29 cellular contexts compared by ENCODE assay signal in the genomic region with DNA sequence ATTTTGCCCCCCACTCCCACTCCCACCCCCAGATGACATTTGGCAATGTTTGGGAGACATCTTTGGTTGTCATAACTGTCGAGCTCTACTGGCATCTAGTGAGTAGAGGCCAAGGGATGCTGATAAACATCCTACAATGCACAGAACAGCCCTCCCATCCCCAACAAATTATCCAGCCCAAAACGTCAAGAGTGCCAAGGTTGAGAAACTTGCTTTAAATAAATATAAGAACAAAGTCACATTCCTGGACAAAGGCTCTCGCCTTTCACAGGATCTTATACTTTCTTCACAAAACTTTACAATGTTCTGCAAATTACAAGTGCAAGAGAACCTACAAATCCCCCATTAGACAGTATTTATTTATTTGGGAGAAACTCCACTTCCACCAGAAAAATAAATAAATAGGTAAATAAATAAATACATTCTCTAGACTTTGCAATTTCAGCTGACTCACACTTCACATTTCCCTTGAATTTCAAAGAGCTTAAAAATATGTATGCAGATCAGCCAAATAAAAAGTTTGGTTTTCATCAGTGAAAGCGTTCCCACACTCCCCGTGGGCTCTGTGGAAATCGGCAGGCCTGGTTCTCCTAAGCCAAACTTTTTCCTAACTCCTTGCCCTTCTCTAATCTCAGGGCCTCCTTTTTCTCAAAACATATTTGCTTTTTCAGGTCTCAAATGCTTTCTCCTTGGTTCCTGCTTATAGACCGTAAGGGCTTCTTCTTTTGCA. TPM values are rescaled to one million over a fixed set of nuclear protein-coding genes. Genes with fewer than 3 reads are reported as not detected.
"Had no signal": no experiment of that assay in that cellular context is flagged by ENCODE, and none has a peak within 500 bp of the region (broad histone marks: within the 10 kb centered on the region; RNA-seq: fewer than 3 reads in every experiment).

No MANE protein-coding gene starts in this region.

- DNase-seq: effector CD4-positive, alpha-beta T cell; endodermal cell; erythroblast; foreskin fibroblast; immature natural killer cell; kidney; left cardiac atrium; left ventricle myocardium inferior; mesendoderm; naive B cell; retina; right lobe of liver; spleen; stimulated activated CD4-positive, alpha-beta T cell treated with anti-CD3 and anti-CD28 coated beads, Interleukin-15, amount 100 ng/mL, for 24 hours; stimulated activated CD4-positive, alpha-beta T cell treated with anti-CD3 and anti-CD28 coated beads, Interleukin-1b, Interleukin-23, amount 100 ng/mL, for 48 hours; stimulated activated CD4-positive, alpha-beta T cell treated with anti-CD3 and anti-CD28 coated beads, Interleukin-4, amount 100 ng/mL, for 24 hours; tibial artery; upper lobe of right lung had no signal

- H3K4me1 ChIP-seq: gastroesophageal sphincter, left ventricle myocardium inferior, psoas muscle, right lobe of liver, spleen, tibial artery, upper lobe of right lung, vagina had no signal

- ATAC-seq: gastroesophageal sphincter; left cardiac atrium; psoas muscle; right lobe of liver; stimulated activated memory B cell treated with anti-CD40 and anti-IgM and Interleukin-4, amounts not matched to agents 10 μg/mL and 1 μg/mL and 100 μg/mL, for 72 hours; upper lobe of right lung had no signal

- H3K27me3 ChIP-seq: gastroesophageal sphincter, neutrophil, right lobe of liver, spleen, tibial artery, upper lobe of right lung, vagina had no signal

- H3K9me3 ChIP-seq: gastroesophageal sphincter, left ventricle myocardium inferior, neutrophil, psoas muscle, right lobe of liver, spleen, tibial artery, upper lobe of right lung, vagina had no signal

- H3K36me3 ChIP-seq: gastroesophageal sphincter, left ventricle myocardium inferior, neutrophil, right lobe of liver, spleen, tibial artery, upper lobe of right lung, vagina had no signal

- H3K4me3 ChIP-seq: coronary artery, gastroesophageal sphincter, left ventricle myocardium inferior, lung, psoas muscle, right lobe of liver, spleen, tibial artery, upper lobe of right lung, vagina had no signal

RNA-seq across cellular contexts. Expression of gene CPA3, which starts 12.7 kb away (rescaled TPM):
- total RNA-seq: endodermal cell, fibroblast of lung, temporal lobe had no signal

RNA-seq across cellular contexts. Expression of gene CPB1, which starts 24.8 kb away (rescaled TPM):
- total RNA-seq: dermis microvascular lymphatic vessel endothelial cell, endothelial cell of umbilical vein, fibroblast of lung, left ventricle myocardium inferior, temporal lobe had no signal
